In the genomic region with DNA sequence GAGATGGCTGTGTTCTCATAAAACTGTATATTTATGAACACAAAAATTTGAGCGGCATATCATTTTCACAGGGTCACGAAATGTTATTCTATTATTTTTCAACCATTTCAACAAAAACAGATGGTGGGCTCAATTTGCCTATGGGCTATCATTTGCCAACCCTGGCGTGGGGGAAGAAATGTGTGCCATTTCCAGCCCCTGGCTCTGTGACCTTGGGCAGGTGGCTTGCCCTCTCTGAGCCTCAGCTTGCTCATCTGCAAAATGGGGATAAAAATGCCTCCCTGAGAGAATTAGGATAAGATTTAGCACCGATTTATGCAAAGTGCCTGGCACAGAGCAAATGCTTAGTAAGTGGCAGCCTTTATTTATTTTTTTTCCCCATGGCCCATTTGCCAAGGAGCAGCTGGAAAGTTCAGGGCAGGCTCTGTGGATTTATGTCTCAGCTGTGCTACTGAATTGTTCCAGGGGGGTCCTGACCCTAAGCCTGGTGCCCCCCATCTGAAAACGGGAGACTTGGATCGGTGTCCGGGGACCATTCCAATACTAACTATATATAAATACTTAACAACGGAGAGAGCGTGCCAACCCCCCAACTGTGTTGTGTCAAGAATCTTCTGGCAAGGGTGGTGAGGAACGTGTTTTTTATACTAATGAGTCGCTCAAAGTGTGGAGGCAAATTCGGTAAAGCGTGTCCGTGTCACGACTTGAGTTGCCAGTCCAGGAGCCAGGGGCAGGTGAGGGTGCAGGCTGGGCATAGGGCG, we compare ENCODE assay signal across 24 cellular contexts. TPM values are rescaled to one million over a fixed set of nuclear protein-coding genes. Genes with fewer than 3 reads are reported as not detected.
DNase-seq lines count a peak whose midpoint lies in the region; ATAC-seq and TF ChIP-seq lines count a peak whose summit lies in the region.
"Had no signal": no experiment of that assay in that cellular context is flagged by ENCODE, and none has a peak within 500 bp of the region (broad histone marks: within the 10 kb centered on the region; RNA-seq: fewer than 3 reads in every experiment).

No MANE protein-coding gene starts in this region.

- H3K9me3 ChIP-seq in heart left ventricle (no peaks in the 10 kb centered on the region), right lobe of liver (no peaks in the 10 kb centered on the region), aorta (ENCODE audit: control insufficient read depth, low read length) (no peaks in the 10 kb centered on the region)
- H3K9me3 ChIP-seq: psoas muscle, SJCRH30, uterus had no signal

- TF ChIP-seq POLR2A in heart left ventricle (IDR thresholded peaks at IDR 0.05) (no peak), right lobe of liver (IDR thresholded peaks at IDR 0.05) (no peak)

- 59 to 64% (median 60%) methylated on average over 16 of the region's 16 CpGs for WGBS in heart left ventricle, 4 donors
- 71% methylated on average over 14 of the region's 16 CpGs for WGBS in right lobe of liver (ENCODE audit: insufficient coverage, low coverage, low lambda C conversion rate, missing lambda C conversion rate)
- WGBS in aorta, 2 donors = 18 to 22% methylated on average over 16 of the region's 16 CpGs

- H3K36me3 ChIP-seq in heart left ventricle (no peaks in the 10 kb centered on the region), right lobe of liver (no peaks in the 10 kb centered on the region), aorta (ENCODE audit: control insufficient read depth in 1 of 2, insufficient read depth in 2 of 2, low read length in 1 of 2) (no peaks in the 10 kb centered on the region)
- H3K36me3 ChIP-seq: SJCRH30, uterus had no signal

- H3K27me3 ChIP-seq in heart left ventricle (no peaks in the 10 kb centered on the region), right lobe of liver (no peaks in the 10 kb centered on the region), aorta (ENCODE audit: control insufficient read depth in 1 of 2, insufficient read depth in 2 of 2, low read length in 1 of 2) (no peaks in the 10 kb centered on the region)
- H3K27me3 ChIP-seq: SJCRH30, uterus had no signal

- ATAC-seq in heart left ventricle = no peak
- ATAC-seq in Right ventricle myocardium superior (ENCODE audit: poor library complexity) = no peak
- ATAC-seq in right lobe of liver = no peak
- ATAC-seq in aorta (ENCODE audit: low FRiP score) = no peak
- ATAC-seq in HG02759 (IDR thresholded peaks at IDR 0.05; ENCODE audit: unreplicated experiment) = no peak
- ATAC-seq: psoas muscle had no signal

- H3K27ac ChIP-seq in heart left ventricle (peak overlapping the region in 9 of 12 donors; percentile 22 to 89 (median 31)), angular gyrus (ENCODE audit: low read depth, low read length) (peak overlapping the region; percentile 34), right lobe of liver (no peak overlapping the region), aorta (ENCODE audit: low read depth in 1 of 2, low read length in 2 of 2) (no peak overlapping the region)
- H3K27ac ChIP-seq: C4-2B, GM23248, psoas muscle, SJCRH30, uterus had no signal

- DNase-seq in heart left ventricle = no peak
- DNase-seq in Right ventricle myocardium superior = no peak
- DNase-seq in right lobe of liver = peak in 2 of 3 donors; percentile 10 to 36
- DNase-seq in aorta = peak; percentile 44 to 61
- DNase-seq in activated CD4-positive, alpha-beta T cell treated with anti-CD3 and anti-CD28 coated beads for 4 hours = no peak
- DNase-seq in activated effector memory CD4-positive, alpha-beta T cell treated with Interleukin-2 at 50 U/mL for 16 hours = no peak
- DNase-seq: ACHN; activated CD8-positive, alpha-beta memory T cell treated with anti-CD3 and anti-CD28 coated beads, Interleukin-2, amount 50 U/mL, for 4 hours; GF-D8; GM23248; midbrain; NCI-H187 treated with DMSO at 0.1 percent for 48 hours; NCI-H2227 treated with DMSO at 0.1 percent for 48 hours; NCI-H748 treated with DMSO at 0.1 percent for 48 hours; OCI-M1; SJCRH30; small intestine; stimulated activated CD4-positive, alpha-beta T cell treated with anti-CD3 and anti-CD28 coated beads, Interleukin-4, amount 100 ng/mL, for 4 hours; uterus had no signal

- TF ChIP-seq CTCF in heart left ventricle (IDR thresholded peaks at IDR 0.05) = no peak
- TF ChIP-seq CTCF in right lobe of liver (IDR thresholded peaks at IDR 0.05) = no peak

- H3K4me3 ChIP-seq in heart left ventricle (no peak overlapping the region), right lobe of liver (no peak overlapping the region), aorta (ENCODE audit: low read length in 2 of 2) (no peak overlapping the region)
- H3K4me3 ChIP-seq: GM23248, psoas muscle, SJCRH30, uterus had no signal

- intact Hi-C loops in heart left ventricle (cut with DNase I) (no loop called here), Right ventricle myocardium superior (cut with DNase I) (no loop called here), right lobe of liver (cut with DNase I) (no loop called here), aorta (cut with DNase I) (no loop called here)

- peaks cover 0 to 91% (median 42%) of the 10 kb centered on the region in 12 donors for H3K4me1 ChIP-seq in heart left ventricle
- no peaks in the 10 kb centered on the region for H3K4me1 ChIP-seq in right lobe of liver
- H3K4me1 ChIP-seq in aorta (ENCODE audit: control insufficient read depth in 1 of 2, insufficient read depth in 2 of 2, low read length in 2 of 2) = no peaks in the 10 kb centered on the region
- H3K4me1 ChIP-seq: psoas muscle, SJCRH30, uterus had no signal

RNA-seq across cellular contexts. Expression of gene HRH2, which starts 34.5 kb away (rescaled TPM):
- total RNA-seq in heart left ventricle = 10 to 100 TPM; 26.0 to 66.0 (median 37.7) TPM
- 10 to 100 TPM; 27.8 to 34.6 TPM for polyA plus RNA-seq in heart left ventricle
- 41.2 TPM for total RNA-seq in Right ventricle myocardium superior
- 1 to 10 TPM in 2 of 6 experiments, under 1 TPM in 4; 0.29 to 2.5 (median 0.87) TPM for total RNA-seq in right lobe of liver
- total RNA-seq in aorta = 10 to 100 TPM; 12.6 to 15.3 TPM
- polyA plus RNA-seq in aorta = 1 to 10 TPM; 1.1 to 2.3 TPM
- total RNA-seq: fibroblast of lung, GM23248, SJCRH30 had no signal
- polyA plus RNA-seq: GM23248 had no signal

Comparison
In these comparisons a context has a peak if more than half of its experiments do, and no peak if none do; other contexts are left out.
1. DNase-seq: peak in right lobe of liver (2 of 3) and aorta (2 of 2); none in heart left ventricle (0 of 5), Right ventricle myocardium superior (single experiment), activated CD4-positive, alpha-beta T cell treated with anti-CD3 and anti-CD28 coated beads for 4 hours (0 of 2) and activated effector memory CD4-positive, alpha-beta T cell treated with Interleukin-2 at 50 U/mL for 16 hours (single experiment).
2. H3K27ac ChIP-seq: peak in heart left ventricle (9 of 12) and angular gyrus (single experiment); none in right lobe of liver (0 of 3) and aorta (0 of 2).